1 cellular context compared by ENCODE assay signal in the genomic region with DNA sequence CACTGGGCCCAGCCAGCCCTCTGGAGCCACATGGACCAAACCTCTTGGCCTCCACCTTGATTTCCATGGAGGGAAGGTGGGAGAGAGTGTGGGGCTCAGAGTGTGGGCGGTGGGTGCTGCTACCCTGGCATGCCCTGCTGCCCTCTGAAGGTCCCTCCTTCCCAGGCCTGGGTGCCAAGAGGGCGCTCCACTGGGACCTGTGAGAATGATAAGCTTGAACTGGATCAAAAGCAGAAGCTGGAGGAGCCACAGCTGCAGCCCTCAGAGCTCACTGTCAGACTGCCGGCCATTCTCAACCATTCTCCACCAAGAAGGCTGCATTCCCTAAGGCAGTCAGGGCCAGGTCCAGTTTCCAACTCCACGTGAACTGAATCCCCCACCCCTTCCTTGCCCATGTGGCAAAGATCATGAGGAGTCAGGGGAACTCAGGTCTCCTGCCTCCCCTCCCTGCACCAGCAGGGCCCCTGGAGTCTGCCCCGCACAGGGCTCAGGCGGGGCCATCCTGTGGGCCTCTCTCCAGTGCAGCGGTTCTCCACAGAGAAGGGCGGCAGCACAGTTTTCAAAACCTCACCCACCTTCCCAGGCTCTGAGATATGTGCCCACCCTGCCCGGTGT.
TF ChIP-seq lines count a peak whose summit lies in the region.

No MANE protein-coding gene starts in this region.

TF ChIP-seq in IMR-90, 13 proteins besides CTCF, POLR2A, EP300 and RAD21:
- TF ChIP-seq MAZ (IDR thresholded peaks at IDR 0.05; ENCODE audit: borderline replicate concordance, low read depth, low read length) (no peak), RCOR1 (IDR thresholded peaks at IDR 0.05; ENCODE audit: insufficient replicate concordance, low read length) (no peak)
